In genomic region chr11:2393941-2394817, GRCh38 we compare ENCODE assay signal across 22 cellular contexts. TPM values are rescaled to one million over a fixed set of nuclear protein-coding genes. Genes with fewer than 3 reads are reported as not detected.
DNase-seq lines count a peak whose midpoint lies in the region; ATAC-seq and TF ChIP-seq lines count a peak whose summit lies in the region.
"Had no signal": no experiment of that assay in that cellular context is flagged by ENCODE, and none has a peak within 500 bp of the region (broad histone marks: within the 10 kb centered on the region; RNA-seq: fewer than 3 reads in every experiment).

No MANE protein-coding gene starts in this region.

- no peak for TF ChIP-seq CTCF in activated B cell treated with CpG ODN at 0.5 μM for 24 hours (IDR thresholded peaks at IDR 0.05)
- no peak for TF ChIP-seq CTCF in uterus (IDR thresholded peaks at IDR 0.05)

- H3K4me1 ChIP-seq in uterus: peaks cover 12 to 40% of the 10 kb centered on the region in 2 donors

- intact Hi-C loops in activated B cell treated with CpG ODN at 0.5 μM for 24 hours (cut with micrococcal nuclease) (loop anchor here (1.0 to 5.0 kb wide), 2 partner anchors 9 to 252 kb away; no protein-coding TSS in a partner anchor), uterus (cut with DNase I; ENCODE audit: low total_unique reads) (no loop called here)

- no peak overlapping the region for H3K4me3 ChIP-seq in uterus
- H3K4me3 ChIP-seq: thoracic aorta had no signal

- no peaks in the 10 kb centered on the region for H3K27me3 Mint-ChIP-seq in activated naive CD8-positive, alpha-beta T cell treated with anti-CD3 and anti-CD28 coated beads, Interleukin-2, amount 10 ng/mL, durations not matched to agents 7 days and 5 days
- H3K27me3 Mint-ChIP-seq in activated naive CD8-positive, alpha-beta T cell treated with anti-CD3 and anti-CD28 coated beads for 36 hours: no peaks in the 10 kb centered on the region
- no peaks in the 10 kb centered on the region for H3K27me3 Mint-ChIP-seq in activated B cell treated with CpG ODN at 0.5 μM for 24 hours
- no peaks in the 10 kb centered on the region for H3K27me3 Mint-ChIP-seq in activated CD4-positive, alpha-beta memory T cell treated with anti-CD3 and anti-CD28 coated beads, Interleukin-2, amount 10 ng/mL, durations not matched to agents 7 days and 5 days

- H3K27ac ChIP-seq in uterus: peak overlapping the region; percentile 82 to 91
- H3K27ac ChIP-seq: C4-2B, thoracic aorta had no signal

- CTCF ChIA-PET in activated B cell treated with CpG ODN at 0.5 μM for 24 hours (lab: Charles Lee): interaction anchor here (0.8 kb wide), 1 partner anchor 89 kb away, joined by 3 read pairs; no protein-coding TSS in a partner anchor
- CTCF ChIA-PET in activated CD4-positive, alpha-beta memory T cell treated with anti-CD3 and anti-CD28 coated beads, Interleukin-2, amount 10 ng/mL, durations not matched to agents 7 days and 5 days (lab: Charles Lee): no interaction called here

- H3K4me1 Mint-ChIP-seq in activated naive CD8-positive, alpha-beta T cell treated with anti-CD3 and anti-CD28 coated beads, Interleukin-2, amount 10 ng/mL, durations not matched to agents 7 days and 5 days: peaks cover 6% of the 10 kb centered on the region
- H3K4me1 Mint-ChIP-seq in activated naive CD8-positive, alpha-beta T cell treated with anti-CD3 and anti-CD28 coated beads for 36 hours: peaks cover 6% of the 10 kb centered on the region
- peaks cover 63% of the 10 kb centered on the region for H3K4me1 Mint-ChIP-seq in activated B cell treated with CpG ODN at 0.5 μM for 24 hours
- H3K4me1 Mint-ChIP-seq in activated CD4-positive, alpha-beta memory T cell treated with anti-CD3 and anti-CD28 coated beads, Interleukin-2, amount 10 ng/mL, durations not matched to agents 7 days and 5 days: peaks cover 24% of the 10 kb centered on the region

- no peak for TF ChIP-seq POLR2A in uterus (IDR thresholded peaks at IDR 0.05)

- no peak overlapping the region for H3K27ac Mint-ChIP-seq in activated naive CD8-positive, alpha-beta T cell treated with anti-CD3 and anti-CD28 coated beads, Interleukin-2, amount 10 ng/mL, durations not matched to agents 7 days and 5 days
- H3K27ac Mint-ChIP-seq in activated naive CD8-positive, alpha-beta T cell treated with anti-CD3 and anti-CD28 coated beads for 36 hours: no peak overlapping the region
- H3K27ac Mint-ChIP-seq in activated B cell treated with CpG ODN at 0.5 μM for 24 hours: peak overlapping the region; percentile 50
- H3K27ac Mint-ChIP-seq in activated CD4-positive, alpha-beta memory T cell treated with anti-CD3 and anti-CD28 coated beads, Interleukin-2, amount 10 ng/mL, durations not matched to agents 7 days and 5 days: no peak overlapping the region
- H3K27ac Mint-ChIP-seq: natural killer cell had no signal

- POLR2A ChIA-PET in activated naive CD8-positive, alpha-beta T cell treated with anti-CD3 and anti-CD28 coated beads, Interleukin-2, amount 10 ng/mL, durations not matched to agents 7 days and 5 days (lab: Charles Lee): no interaction called here
- POLR2A ChIA-PET in activated B cell treated with CpG ODN at 0.5 μM for 24 hours (lab: Charles Lee): interaction anchor here (0.9 to 2.0 kb wide), 4 partner anchors 9 to 90 kb away, joined by 3 to 7 read pairs (median 5); no protein-coding TSS in a partner anchor
- POLR2A ChIA-PET in activated CD4-positive, alpha-beta memory T cell treated with anti-CD3 and anti-CD28 coated beads, Interleukin-2, amount 10 ng/mL, durations not matched to agents 7 days and 5 days (lab: Charles Lee): no interaction called here

- H3K9me3 ChIP-seq in uterus: no peaks in the 10 kb centered on the region
- H3K9me3 ChIP-seq: thoracic aorta had no signal

- H3K27me3 ChIP-seq in uterus: no peaks in the 10 kb centered on the region

- H3K9me3 Mint-ChIP-seq in activated naive CD8-positive, alpha-beta T cell treated with anti-CD3 and anti-CD28 coated beads, Interleukin-2, amount 10 ng/mL, durations not matched to agents 7 days and 5 days: no peaks in the 10 kb centered on the region
- no peaks in the 10 kb centered on the region for H3K9me3 Mint-ChIP-seq in activated naive CD8-positive, alpha-beta T cell treated with anti-CD3 and anti-CD28 coated beads for 36 hours
- no peaks in the 10 kb centered on the region for H3K9me3 Mint-ChIP-seq in activated B cell treated with CpG ODN at 0.5 μM for 24 hours
- no peaks in the 10 kb centered on the region for H3K9me3 Mint-ChIP-seq in activated CD4-positive, alpha-beta memory T cell treated with anti-CD3 and anti-CD28 coated beads, Interleukin-2, amount 10 ng/mL, durations not matched to agents 7 days and 5 days
- H3K9me3 Mint-ChIP-seq: natural killer cell had no signal

- no peaks in the 10 kb centered on the region for H3K36me3 ChIP-seq in uterus

- DNase-seq in activated naive CD8-positive, alpha-beta T cell treated with anti-CD3 and anti-CD28 coated beads, Interleukin-2, amount 10 ng/mL, durations not matched to agents 7 days and 5 days: no peak
- DNase-seq in activated naive CD8-positive, alpha-beta T cell treated with anti-CD3 and anti-CD28 coated beads for 36 hours: no peak
- peak; percentile 67 for DNase-seq in activated B cell treated with CpG ODN at 0.5 μM for 24 hours
- DNase-seq in germinal center (ENCODE audit: low spot score): peak; percentile 74
- DNase-seq in uterus: no peak
- DNase-seq in MV-4-11 (lab: John Stamatoyannopoulos, UW): no peak
- DNase-seq in SW 1271 (lab: John Stamatoyannopoulos, UW): no peak
- DNase-seq in activated CD4-positive, alpha-beta memory T cell treated with anti-CD3 and anti-CD28 coated beads, Interleukin-2, amount 10 ng/mL, durations not matched to agents 7 days and 5 days: no peak
- DNase-seq: 8988T; cerebellar nuclear complex; DMS153; hippocampal formation; KBM-7; natural killer cell; NCI-H1105; NCI-H526 treated with DMSO at 0.1 percent for 48 hours; SIG-M5; stimulated activated CD8-positive, alpha-beta memory T cell treated with anti-CD3 and anti-CD28 coated beads, Interleukin-4, amount 100 ng/mL, for 48 hours had no signal

- H3K36me3 Mint-ChIP-seq in activated naive CD8-positive, alpha-beta T cell treated with anti-CD3 and anti-CD28 coated beads, Interleukin-2, amount 10 ng/mL, durations not matched to agents 7 days and 5 days: no peaks in the 10 kb centered on the region
- peaks cover 2% of the 10 kb centered on the region for H3K36me3 Mint-ChIP-seq in activated naive CD8-positive, alpha-beta T cell treated with anti-CD3 and anti-CD28 coated beads for 36 hours
- H3K36me3 Mint-ChIP-seq in activated B cell treated with CpG ODN at 0.5 μM for 24 hours (ENCODE audit: low read depth): peaks cover 32% of the 10 kb centered on the region
- peaks cover 11% of the 10 kb centered on the region for H3K36me3 Mint-ChIP-seq in activated CD4-positive, alpha-beta memory T cell treated with anti-CD3 and anti-CD28 coated beads, Interleukin-2, amount 10 ng/mL, durations not matched to agents 7 days and 5 days (ENCODE audit: low read depth)
- H3K36me3 Mint-ChIP-seq: natural killer cell had no signal

- peak; percentile 16 for ATAC-seq in activated naive CD8-positive, alpha-beta T cell treated with anti-CD3 and anti-CD28 coated beads, Interleukin-2, amount 10 ng/mL, durations not matched to agents 7 days and 5 days (ENCODE audit: low read depth)
- ATAC-seq in activated B cell treated with CpG ODN at 0.5 μM for 24 hours (ENCODE audit: low read depth): peak; percentile 88

- no peak overlapping the region for H3K4me3 Mint-ChIP-seq in activated naive CD8-positive, alpha-beta T cell treated with anti-CD3 and anti-CD28 coated beads, Interleukin-2, amount 10 ng/mL, durations not matched to agents 7 days and 5 days
- no peak overlapping the region for H3K4me3 Mint-ChIP-seq in activated naive CD8-positive, alpha-beta T cell treated with anti-CD3 and anti-CD28 coated beads for 36 hours
- H3K4me3 Mint-ChIP-seq in activated B cell treated with CpG ODN at 0.5 μM for 24 hours: peak overlapping the region; percentile 41
- no peak overlapping the region for H3K4me3 Mint-ChIP-seq in activated CD4-positive, alpha-beta memory T cell treated with anti-CD3 and anti-CD28 coated beads, Interleukin-2, amount 10 ng/mL, durations not matched to agents 7 days and 5 days
- H3K4me3 Mint-ChIP-seq: natural killer cell had no signal

RNA-seq across cellular contexts. Expression of gene TSSC4, which starts 6.4 kb away (rescaled TPM):
- total RNA-seq in activated naive CD8-positive, alpha-beta T cell treated with anti-CD3 and anti-CD28 coated beads, Interleukin-2, amount 10 ng/mL, durations not matched to agents 7 days and 5 days: 10 to 100 TPM; 46.8 to 48.2 TPM
- 10 to 100 TPM; 46.9 to 54.2 TPM for total RNA-seq in activated naive CD8-positive, alpha-beta T cell treated with anti-CD3 and anti-CD28 coated beads for 36 hours
- total RNA-seq in activated B cell treated with CpG ODN at 0.5 μM for 24 hours (59.4 and 59.7 TPM in 2 replicates), uterus (10 to 100 TPM; 11.0 to 66.5 (median 26.2) TPM)
- total RNA-seq in activated CD4-positive, alpha-beta memory T cell treated with anti-CD3 and anti-CD28 coated beads, Interleukin-2, amount 10 ng/mL, durations not matched to agents 7 days and 5 days: 10 to 100 TPM; 46.4 to 46.5 TPM

RNA-seq across cellular contexts. Expression of gene CD81, which starts 17.1 kb away (rescaled TPM):
- total RNA-seq in activated naive CD8-positive, alpha-beta T cell treated with anti-CD3 and anti-CD28 coated beads, Interleukin-2, amount 10 ng/mL, durations not matched to agents 7 days and 5 days: 100 to 1,000 TPM; 149 to 154 TPM
- 100 to 1,000 TPM; 132 to 134 TPM for total RNA-seq in activated naive CD8-positive, alpha-beta T cell treated with anti-CD3 and anti-CD28 coated beads for 36 hours
- 130 and 132 TPM in 2 replicates for total RNA-seq in activated B cell treated with CpG ODN at 0.5 μM for 24 hours
- 100 to 1,000 TPM; 394 to 852 (median 626) TPM for total RNA-seq in uterus
- 100 to 1,000 TPM; 192 TPM for total RNA-seq in activated CD4-positive, alpha-beta memory T cell treated with anti-CD3 and anti-CD28 coated beads, Interleukin-2, amount 10 ng/mL, durations not matched to agents 7 days and 5 days

RNA-seq across cellular contexts. Expression of gene TRPM5, which starts 50.1 kb away (rescaled TPM):
- total RNA-seq in activated naive CD8-positive, alpha-beta T cell treated with anti-CD3 and anti-CD28 coated beads, Interleukin-2, amount 10 ng/mL, durations not matched to agents 7 days and 5 days: not detected
- not detected for total RNA-seq in activated naive CD8-positive, alpha-beta T cell treated with anti-CD3 and anti-CD28 coated beads for 36 hours
- total RNA-seq in activated B cell treated with CpG ODN at 0.5 μM for 24 hours: not detected in 2 replicates
- under 1 TPM in 1 of 4 donors, not detected in 3; 0.21 TPM for total RNA-seq in uterus
- total RNA-seq in activated CD4-positive, alpha-beta memory T cell treated with anti-CD3 and anti-CD28 coated beads, Interleukin-2, amount 10 ng/mL, durations not matched to agents 7 days and 5 days: not detected
- total RNA-seq: natural killer cell; posterior vena cava; T-helper 2 cell treated with Interferon-gamma antibody and Interleukin-4, amounts not matched to agents 100 ng/mL and 5 ng/mL, for 36 hours; thoracic aorta had no signal

RNA-seq across cellular contexts. Expression of gene KCNQ1, which starts 50.6 kb away (rescaled TPM):
- total RNA-seq in activated naive CD8-positive, alpha-beta T cell treated with anti-CD3 and anti-CD28 coated beads, Interleukin-2, amount 10 ng/mL, durations not matched to agents 7 days and 5 days: 10 to 100 TPM; 24.2 to 26.6 TPM
- 1 to 10 TPM; 6.7 to 9.6 TPM for total RNA-seq in activated naive CD8-positive, alpha-beta T cell treated with anti-CD3 and anti-CD28 coated beads for 36 hours
- total RNA-seq in activated B cell treated with CpG ODN at 0.5 μM for 24 hours: 6.5 and 8.6 TPM in 2 replicates
- 10 to 100 TPM in 1 of 4 donors, 1 to 10 TPM in 3; 2.6 to 10.4 (median 5.4) TPM for total RNA-seq in uterus
- 10 to 100 TPM; 14.8 to 15.0 TPM for total RNA-seq in activated CD4-positive, alpha-beta memory T cell treated with anti-CD3 and anti-CD28 coated beads, Interleukin-2, amount 10 ng/mL, durations not matched to agents 7 days and 5 days

Comparison
In these comparisons a context has a peak if more than half of its experiments do, and no peak if none do; other contexts are left out.
1. DNase-seq: peak in activated B cell treated with CpG ODN at 0.5 μM for 24 hours (single experiment) and germinal center (single experiment); none in activated naive CD8-positive, alpha-beta T cell treated with anti-CD3 and anti-CD28 coated beads, Interleukin-2, amount 10 ng/mL, durations not matched to agents 7 days and 5 days (single experiment), activated naive CD8-positive, alpha-beta T cell treated with anti-CD3 and anti-CD28 coated beads for 36 hours (single experiment), uterus (0 of 2), MV-4-11 (single experiment), SW 1271 (0 of 2) and activated CD4-positive, alpha-beta memory T cell treated with anti-CD3 and anti-CD28 coated beads, Interleukin-2, amount 10 ng/mL, durations not matched to agents 7 days and 5 days (single experiment).